In the genomic region with DNA sequence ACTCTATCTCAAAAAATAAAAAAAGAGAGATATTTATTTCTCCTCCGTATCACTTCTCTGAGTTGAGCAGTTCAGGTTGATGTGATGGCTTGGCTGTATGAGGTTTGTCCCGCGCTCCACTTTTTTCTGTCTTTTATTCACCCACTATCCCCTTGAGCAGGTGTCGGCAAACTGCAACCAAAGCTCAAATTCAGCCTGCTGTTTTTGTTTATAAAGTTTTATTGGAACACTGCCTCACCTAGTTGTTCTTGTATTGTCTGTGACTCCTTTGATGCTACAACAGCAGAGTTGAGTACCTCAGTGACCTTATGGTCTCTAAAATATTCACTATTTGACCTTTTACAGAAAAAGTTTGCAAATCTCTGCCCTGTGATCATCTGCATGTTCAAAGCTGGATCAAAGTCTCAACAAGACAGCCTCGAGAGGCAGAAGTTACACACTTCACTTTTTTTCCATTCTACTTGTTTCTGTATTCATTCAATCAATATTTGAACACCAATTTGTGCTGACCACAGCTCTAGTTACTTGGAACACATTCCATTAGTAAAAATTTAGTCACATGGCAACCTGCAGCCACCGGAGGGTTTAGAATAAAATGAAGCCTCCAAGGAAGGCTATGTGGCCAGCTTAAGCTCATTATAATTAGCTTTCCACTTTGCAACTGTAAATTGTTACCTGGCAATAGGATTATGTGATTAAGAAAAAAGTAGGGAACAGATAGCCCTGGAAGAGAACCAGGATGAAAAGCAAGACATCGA, we compare ENCODE assay signal across 1 cellular context.
TF ChIP-seq lines count a peak whose summit lies in the region.

No MANE protein-coding gene starts in this region.

TF ChIP-seq in HepG2, 621 proteins besides CTCF, POLR2A, EP300 and RAD21 (continues in another document):
- TF ChIP-seq, protein P1, sequence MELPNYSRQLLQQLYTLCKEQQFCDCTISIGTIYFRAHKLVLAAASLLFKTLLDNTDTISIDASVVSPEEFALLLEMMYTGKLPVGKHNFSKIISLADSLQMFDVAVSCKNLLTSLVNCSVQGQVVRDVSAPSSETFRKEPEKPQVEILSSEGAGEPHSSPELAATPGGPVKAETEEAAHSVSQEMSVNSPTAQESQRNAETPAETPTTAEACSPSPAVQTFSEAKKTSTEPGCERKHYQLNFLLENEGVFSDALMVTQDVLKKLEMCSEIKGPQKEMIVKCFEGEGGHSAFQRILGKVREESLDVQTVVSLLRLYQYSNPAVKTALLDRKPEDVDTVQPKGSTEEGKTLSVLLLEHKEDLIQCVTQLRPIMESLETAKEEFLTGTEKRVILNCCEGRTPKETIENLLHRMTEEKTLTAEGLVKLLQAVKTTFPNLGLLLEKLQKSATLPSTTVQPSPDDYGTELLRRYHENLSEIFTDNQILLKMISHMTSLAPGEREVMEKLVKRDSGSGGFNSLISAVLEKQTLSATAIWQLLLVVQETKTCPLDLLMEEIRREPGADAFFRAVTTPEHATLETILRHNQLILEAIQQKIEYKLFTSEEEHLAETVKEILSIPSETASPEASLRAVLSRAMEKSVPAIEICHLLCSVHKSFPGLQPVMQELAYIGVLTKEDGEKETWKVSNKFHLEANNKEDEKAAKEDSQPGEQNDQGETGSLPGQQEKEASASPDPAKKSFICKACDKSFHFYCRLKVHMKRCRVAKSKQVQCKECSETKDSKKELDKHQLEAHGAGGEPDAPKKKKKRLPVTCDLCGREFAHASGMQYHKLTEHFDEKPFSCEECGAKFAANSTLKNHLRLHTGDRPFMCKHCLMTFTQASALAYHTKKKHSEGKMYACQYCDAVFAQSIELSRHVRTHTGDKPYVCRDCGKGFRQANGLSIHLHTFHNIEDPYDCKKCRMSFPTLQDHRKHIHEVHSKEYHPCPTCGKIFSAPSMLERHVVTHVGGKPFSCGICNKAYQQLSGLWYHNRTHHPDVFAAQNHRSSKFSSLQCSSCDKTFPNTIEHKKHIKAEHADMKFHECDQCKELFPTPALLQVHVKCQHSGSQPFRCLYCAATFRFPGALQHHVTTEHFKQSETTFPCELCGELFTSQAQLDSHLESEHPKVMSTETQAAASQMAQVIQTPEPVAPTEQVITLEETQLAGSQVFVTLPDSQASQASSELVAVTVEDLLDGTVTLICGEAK (IDR thresholded peaks at IDR 0.05): peak; percentile 59
- TF ChIP-seq, protein P1 (CRISPR knock-in tag; IDR thresholded peaks at IDR 0.05): peak; percentile 98
- TF ChIP-seq, protein P2, sequence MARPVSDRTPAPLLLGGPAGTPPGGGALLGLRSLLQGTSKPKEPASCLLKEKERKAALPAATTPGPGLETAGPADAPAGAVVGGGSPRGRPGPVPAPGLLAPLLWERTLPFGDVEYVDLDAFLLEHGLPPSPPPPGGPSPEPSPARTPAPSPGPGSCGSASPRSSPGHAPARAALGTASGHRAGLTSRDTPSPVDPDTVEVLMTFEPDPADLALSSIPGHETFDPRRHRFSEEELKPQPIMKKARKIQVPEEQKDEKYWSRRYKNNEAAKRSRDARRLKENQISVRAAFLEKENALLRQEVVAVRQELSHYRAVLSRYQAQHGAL (CRISPR knock-in tag; IDR thresholded peaks at IDR 0.05; ENCODE audit: not compliant biosample characterization): no peak
- TF ChIP-seq, protein P3, sequence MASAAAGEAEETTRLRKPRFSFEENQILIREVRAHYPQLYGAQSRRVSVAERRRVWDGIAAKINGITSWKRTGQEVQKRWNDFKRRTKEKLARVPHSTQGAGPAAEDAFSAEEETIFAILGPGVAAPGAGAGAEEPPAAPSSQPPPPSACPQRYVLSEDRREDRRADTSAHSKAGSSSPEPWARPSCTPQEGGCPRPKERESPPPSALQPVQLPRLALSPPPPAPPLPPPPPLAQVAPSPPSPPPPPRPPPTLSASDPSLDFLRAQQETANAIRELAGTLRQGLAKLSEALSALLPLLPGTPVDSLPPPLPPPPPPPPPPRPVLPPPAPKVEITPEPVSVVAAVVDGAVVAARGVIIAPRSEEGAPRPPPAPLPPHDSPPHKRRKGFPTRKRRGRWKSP (CRISPR knock-in tag; IDR thresholded peaks at IDR 0.05): no peak
- TF ChIP-seq HNF4A (CRISPR knock-in tag; IDR thresholded peaks at IDR 0.05): peak; percentile 28; the same call in 1 of the 2 replicates
- no peak for TF ChIP-seq PRMT3 (CRISPR knock-in tag; IDR thresholded peaks at IDR 0.05; ENCODE audit: borderline replicate concordance, low read depth)
- TF ChIP-seq NR2F2 (IDR thresholded peaks at IDR 0.05; ENCODE audit: borderline replicate concordance, low read depth): peak; percentile 38; the same call in 1 of the 2 replicates
- TF ChIP-seq ZNF550 (CRISPR knock-in tag; IDR thresholded peaks at IDR 0.05; ENCODE audit: borderline replicate concordance): no peak
- TF ChIP-seq, protein P4, sequence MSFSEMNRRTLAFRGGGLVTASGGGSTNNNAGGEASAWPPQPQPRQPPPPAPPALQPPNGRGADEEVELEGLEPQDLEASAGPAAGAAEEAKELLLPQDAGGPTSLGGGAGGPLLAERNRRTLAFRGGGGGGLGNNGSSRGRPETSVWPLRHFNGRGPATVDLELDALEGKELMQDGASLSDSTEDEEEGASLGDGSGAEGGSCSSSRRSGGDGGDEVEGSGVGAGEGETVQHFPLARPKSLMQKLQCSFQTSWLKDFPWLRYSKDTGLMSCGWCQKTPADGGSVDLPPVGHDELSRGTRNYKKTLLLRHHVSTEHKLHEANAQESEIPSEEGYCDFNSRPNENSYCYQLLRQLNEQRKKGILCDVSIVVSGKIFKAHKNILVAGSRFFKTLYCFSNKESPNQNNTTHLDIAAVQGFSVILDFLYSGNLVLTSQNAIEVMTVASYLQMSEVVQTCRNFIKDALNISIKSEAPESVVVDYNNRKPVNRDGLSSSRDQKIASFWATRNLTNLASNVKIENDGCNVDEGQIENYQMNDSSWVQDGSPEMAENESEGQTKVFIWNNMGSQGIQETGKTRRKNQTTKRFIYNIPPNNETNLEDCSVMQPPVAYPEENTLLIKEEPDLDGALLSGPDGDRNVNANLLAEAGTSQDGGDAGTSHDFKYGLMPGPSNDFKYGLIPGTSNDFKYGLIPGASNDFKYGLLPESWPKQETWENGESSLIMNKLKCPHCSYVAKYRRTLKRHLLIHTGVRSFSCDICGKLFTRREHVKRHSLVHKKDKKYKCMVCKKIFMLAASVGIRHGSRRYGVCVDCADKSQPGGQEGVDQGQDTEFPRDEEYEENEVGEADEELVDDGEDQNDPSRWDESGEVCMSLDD (CRISPR knock-in tag; IDR thresholded peaks at IDR 0.05; ENCODE audit: borderline replicate concordance): no peak
- TF ChIP-seq, protein P5, sequence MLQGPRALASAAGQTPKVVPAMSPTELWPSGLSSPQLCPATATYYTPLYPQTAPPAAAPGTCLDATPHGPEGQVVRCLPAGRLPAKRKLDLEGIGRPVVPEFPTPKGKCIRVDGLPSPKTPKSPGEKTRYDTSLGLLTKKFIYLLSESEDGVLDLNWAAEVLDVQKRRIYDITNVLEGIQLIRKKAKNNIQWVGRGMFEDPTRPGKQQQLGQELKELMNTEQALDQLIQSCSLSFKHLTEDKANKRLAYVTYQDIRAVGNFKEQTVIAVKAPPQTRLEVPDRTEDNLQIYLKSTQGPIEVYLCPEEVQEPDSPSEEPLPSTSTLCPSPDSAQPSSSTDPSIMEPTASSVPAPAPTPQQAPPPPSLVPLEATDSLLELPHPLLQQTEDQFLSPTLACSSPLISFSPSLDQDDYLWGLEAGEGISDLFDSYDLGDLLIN (CRISPR knock-in tag; IDR thresholded peaks at IDR 0.05; ENCODE audit: borderline replicate concordance): no peak
- TF ChIP-seq MIXL1 (CRISPR knock-in tag; IDR thresholded peaks at IDR 0.05): no peak
- no peak for TF ChIP-seq ZNF274 (CRISPR knock-in tag; IDR thresholded peaks at IDR 0.05)
- peak; percentile 21 to 30; a peak in 1 of 4 replicates for TF ChIP-seq MAFK (conservative IDR thresholded peaks at IDR 0.05 in 1 of 2, IDR thresholded peaks at IDR 0.05 in 1 of 2; ENCODE audit: low read length in 2 of 2)
- no peak for TF ChIP-seq ZBTB38 (CRISPR knock-in tag; IDR thresholded peaks at IDR 0.05)
- TF ChIP-seq, protein P6, sequence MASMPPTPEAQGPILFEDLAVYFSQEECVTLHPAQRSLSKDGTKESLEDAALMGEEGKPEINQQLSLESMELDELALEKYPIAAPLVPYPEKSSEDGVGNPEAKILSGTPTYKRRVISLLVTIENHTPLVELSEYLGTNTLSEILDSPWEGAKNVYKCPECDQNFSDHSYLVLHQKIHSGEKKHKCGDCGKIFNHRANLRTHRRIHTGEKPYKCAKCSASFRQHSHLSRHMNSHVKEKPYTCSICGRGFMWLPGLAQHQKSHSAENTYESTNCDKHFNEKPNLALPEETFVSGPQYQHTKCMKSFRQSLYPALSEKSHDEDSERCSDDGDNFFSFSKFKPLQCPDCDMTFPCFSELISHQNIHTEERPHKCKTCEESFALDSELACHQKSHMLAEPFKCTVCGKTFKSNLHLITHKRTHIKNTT (CRISPR knock-in tag; IDR thresholded peaks at IDR 0.05): no peak
- TF ChIP-seq ZNF143 (CRISPR knock-in tag; IDR thresholded peaks at IDR 0.05): no peak
- TF ChIP-seq BRD4 (CRISPR knock-in tag; IDR thresholded peaks at IDR 0.05): no peak
- TF ChIP-seq, protein P7, sequence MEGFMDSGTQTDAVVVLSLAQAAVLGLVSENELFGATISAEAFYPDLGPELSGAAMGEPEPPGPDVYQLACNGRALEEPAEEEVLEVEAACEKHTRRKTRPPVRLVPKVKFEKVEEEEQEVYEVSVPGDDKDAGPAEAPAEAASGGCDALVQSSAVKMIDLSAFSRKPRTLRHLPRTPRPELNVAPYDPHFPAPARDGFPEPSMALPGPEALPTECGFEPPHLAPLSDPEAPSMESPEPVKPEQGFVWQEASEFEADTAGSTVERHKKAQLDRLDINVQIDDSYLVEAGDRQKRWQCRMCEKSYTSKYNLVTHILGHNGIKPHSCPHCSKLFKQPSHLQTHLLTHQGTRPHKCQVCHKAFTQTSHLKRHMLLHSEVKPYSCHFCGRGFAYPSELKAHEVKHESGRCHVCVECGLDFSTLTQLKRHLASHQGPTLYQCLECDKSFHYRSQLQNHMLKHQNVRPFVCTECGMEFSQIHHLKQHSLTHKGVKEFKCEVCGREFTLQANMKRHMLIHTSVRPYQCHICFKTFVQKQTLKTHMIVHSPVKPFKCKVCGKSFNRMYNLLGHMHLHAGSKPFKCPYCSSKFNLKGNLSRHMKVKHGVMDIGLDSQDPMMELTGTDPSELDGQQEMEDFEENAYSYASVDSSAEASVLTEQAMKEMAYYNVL (CRISPR knock-in tag; IDR thresholded peaks at IDR 0.05; ENCODE audit: borderline replicate concordance): no peak
- TF ChIP-seq GFI1 (CRISPR knock-in tag; IDR thresholded peaks at IDR 0.05; ENCODE audit: borderline replicate concordance): no peak
- TF ChIP-seq ZNF776 (CRISPR knock-in tag; IDR thresholded peaks at IDR 0.05): no peak
- TF ChIP-seq, protein P8, sequence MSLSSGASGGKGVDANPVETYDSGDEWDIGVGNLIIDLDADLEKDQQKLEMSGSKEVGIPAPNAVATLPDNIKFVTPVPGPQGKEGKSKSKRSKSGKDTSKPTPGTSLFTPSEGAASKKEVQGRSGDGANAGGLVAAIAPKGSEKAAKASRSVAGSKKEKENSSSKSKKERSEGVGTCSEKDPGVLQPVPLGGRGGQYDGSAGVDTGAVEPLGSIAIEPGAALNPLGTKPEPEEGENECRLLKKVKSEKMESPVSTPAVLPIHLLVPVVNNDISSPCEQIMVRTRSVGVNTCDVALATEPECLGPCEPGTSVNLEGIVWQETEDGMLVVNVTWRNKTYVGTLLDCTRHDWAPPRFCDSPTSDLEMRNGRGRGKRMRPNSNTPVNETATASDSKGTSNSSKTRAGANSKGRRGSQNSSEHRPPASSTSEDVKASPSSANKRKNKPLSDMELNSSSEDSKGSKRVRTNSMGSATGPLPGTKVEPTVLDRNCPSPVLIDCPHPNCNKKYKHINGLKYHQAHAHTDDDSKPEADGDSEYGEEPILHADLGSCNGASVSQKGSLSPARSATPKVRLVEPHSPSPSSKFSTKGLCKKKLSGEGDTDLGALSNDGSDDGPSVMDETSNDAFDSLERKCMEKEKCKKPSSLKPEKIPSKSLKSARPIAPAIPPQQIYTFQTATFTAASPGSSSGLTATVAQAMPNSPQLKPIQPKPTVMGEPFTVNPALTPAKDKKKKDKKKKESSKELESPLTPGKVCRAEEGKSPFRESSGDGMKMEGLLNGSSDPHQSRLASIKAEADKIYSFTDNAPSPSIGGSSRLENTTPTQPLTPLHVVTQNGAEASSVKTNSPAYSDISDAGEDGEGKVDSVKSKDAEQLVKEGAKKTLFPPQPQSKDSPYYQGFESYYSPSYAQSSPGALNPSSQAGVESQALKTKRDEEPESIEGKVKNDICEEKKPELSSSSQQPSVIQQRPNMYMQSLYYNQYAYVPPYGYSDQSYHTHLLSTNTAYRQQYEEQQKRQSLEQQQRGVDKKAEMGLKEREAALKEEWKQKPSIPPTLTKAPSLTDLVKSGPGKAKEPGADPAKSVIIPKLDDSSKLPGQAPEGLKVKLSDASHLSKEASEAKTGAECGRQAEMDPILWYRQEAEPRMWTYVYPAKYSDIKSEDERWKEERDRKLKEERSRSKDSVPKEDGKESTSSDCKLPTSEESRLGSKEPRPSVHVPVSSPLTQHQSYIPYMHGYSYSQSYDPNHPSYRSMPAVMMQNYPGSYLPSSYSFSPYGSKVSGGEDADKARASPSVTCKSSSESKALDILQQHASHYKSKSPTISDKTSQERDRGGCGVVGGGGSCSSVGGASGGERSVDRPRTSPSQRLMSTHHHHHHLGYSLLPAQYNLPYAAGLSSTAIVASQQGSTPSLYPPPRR (CRISPR knock-in tag; IDR thresholded peaks at IDR 0.05; ENCODE audit: borderline replicate concordance): no peak
- TF ChIP-seq, protein P9, sequence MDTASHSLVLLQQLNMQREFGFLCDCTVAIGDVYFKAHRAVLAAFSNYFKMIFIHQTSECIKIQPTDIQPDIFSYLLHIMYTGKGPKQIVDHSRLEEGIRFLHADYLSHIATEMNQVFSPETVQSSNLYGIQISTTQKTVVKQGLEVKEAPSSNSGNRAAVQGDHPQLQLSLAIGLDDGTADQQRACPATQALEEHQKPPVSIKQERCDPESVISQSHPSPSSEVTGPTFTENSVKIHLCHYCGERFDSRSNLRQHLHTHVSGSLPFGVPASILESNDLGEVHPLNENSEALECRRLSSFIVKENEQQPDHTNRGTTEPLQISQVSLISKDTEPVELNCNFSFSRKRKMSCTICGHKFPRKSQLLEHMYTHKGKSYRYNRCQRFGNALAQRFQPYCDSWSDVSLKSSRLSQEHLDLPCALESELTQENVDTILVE (CRISPR knock-in tag; IDR thresholded peaks at IDR 0.05): no peak
